Comparison of ENCODE assay signal across 8 cellular contexts in genomic region chr16:57485916-57486857, GRCh38. TPM values are rescaled to one million over a fixed set of nuclear protein-coding genes. Genes with fewer than 3 reads are reported as not detected.
DNase-seq lines count a peak whose midpoint lies in the region; ATAC-seq lines count a peak whose summit lies in the region.

Gene DOK4, minus strand, starts transcription at chr16:57486493. Its CDS starts 6,986 bp downstream, at chr16:57479507.

- DNase-seq in DMS79 treated with DMSO at 0.1 percent for 48 hours (lab: John Stamatoyannopoulos, UW) (peak; percentile 3), DMS79 (lab: John Stamatoyannopoulos, UW) (no peak), NCI-H146 (lab: John Stamatoyannopoulos, UW) (peak; percentile 71), cerebellum (ENCODE audit: low spot score) (peak; percentile 93), kidney glomerular epithelial cell (lab: John Stamatoyannopoulos, UW) (peak; percentile 59)
- peak; percentile 73 to 74 for DNase-seq in activated CD4-positive, alpha-beta T cell treated with anti-CD3 and anti-CD28 coated beads for 24 hours (ENCODE audit: low read depth in 2 of 2)
- DNase-seq in stimulated activated CD4-positive, alpha-beta T cell treated with anti-CD3 and anti-CD28 coated beads, Interleukin-1b, Interleukin-23, amount 100 ng/mL, for 1 hour (ENCODE audit: low read depth in 2 of 2), result peak; percentile 50 to 79

- peak; percentile 89 for ATAC-seq in HG02623 (IDR thresholded peaks at IDR 0.05; ENCODE audit: unreplicated experiment)

RNA-seq across cellular contexts. Expression of gene DOK4, which starts in this region (rescaled TPM):
- total RNA-seq in cerebellum, result 29.5 TPM
